2 cellular contexts compared by ENCODE assay signal in the genomic region with DNA sequence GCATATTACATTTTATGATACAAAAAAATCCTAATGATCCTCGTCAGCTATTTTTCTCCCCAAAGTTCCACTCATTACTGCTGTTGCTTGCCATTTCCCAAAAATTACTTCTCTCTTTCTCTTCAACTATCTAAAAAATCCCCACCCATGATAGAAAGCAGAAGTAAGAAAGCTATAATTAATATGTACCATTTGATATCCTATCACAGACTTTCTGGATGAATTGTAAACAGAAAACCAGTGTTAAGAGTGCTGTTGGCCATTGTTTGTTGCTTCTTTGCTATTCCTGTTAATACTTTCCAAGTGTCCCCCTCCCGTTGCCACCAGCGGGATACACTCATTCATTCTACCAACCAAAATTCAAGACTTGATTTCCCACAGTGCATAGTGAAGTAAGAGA.
TF ChIP-seq lines count a peak whose summit lies in the region.

No MANE protein-coding gene starts in this region.

TF ChIP-seq in GM12891, 5 proteins besides CTCF, POLR2A, EP300 and RAD21:
- TF ChIP-seq POU2F2 (IDR thresholded peaks at IDR 0.05; ENCODE audit: low read depth, low read length): no peak
- TF ChIP-seq SPI1 (IDR thresholded peaks at IDR 0.05; ENCODE audit: low read depth, low read length): peak; percentile 35; the same call in 1 of the 2 replicates
- TF ChIP-seq POLR2AphosphoS5 (IDR thresholded peaks at IDR 0.05; ENCODE audit: low read depth, low read length): no peak
- no peak for TF ChIP-seq TAF1 (IDR thresholded peaks at IDR 0.05; ENCODE audit: low read depth, low read length)
- no peak for TF ChIP-seq PAX5 (IDR thresholded peaks at IDR 0.05; ENCODE audit: insufficient read depth, low read length, severe bottlenecking)

TF ChIP-seq in GM12878, 131 proteins besides CTCF, POLR2A, EP300 and RAD21 (continues in another document):
- 0 out of 2 replicates have a peak, but pooled peaks have one; percentile 14 for TF ChIP-seq MEF2A (IDR thresholded peaks at IDR 0.05; ENCODE audit: insufficient read depth, low read depth, low read length)
- 0 out of 2 replicates have a peak, but pooled peaks have one; percentile 7 for TF ChIP-seq NBN (IDR thresholded peaks at IDR 0.05)
- 0 out of 2 replicates have a peak, but pooled peaks have one; percentile 5 for TF ChIP-seq CREM (IDR thresholded peaks at IDR 0.05; ENCODE audit: low read depth)
- TF ChIP-seq IKZF1 (conservative IDR thresholded peaks at IDR 0.05): peak; percentile 27
- no peak for TF ChIP-seq MYC (IDR thresholded peaks at IDR 0.05; ENCODE audit: insufficient read depth, insufficient read length, insufficient replicate concordance, low read length, severe bottlenecking)
- TF ChIP-seq, protein P1, sequence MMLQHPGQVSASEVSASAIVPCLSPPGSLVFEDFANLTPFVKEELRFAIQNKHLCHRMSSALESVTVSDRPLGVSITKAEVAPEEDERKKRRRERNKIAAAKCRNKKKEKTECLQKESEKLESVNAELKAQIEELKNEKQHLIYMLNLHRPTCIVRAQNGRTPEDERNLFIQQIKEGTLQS (IDR thresholded peaks at IDR 0.05; ENCODE audit: borderline replicate concordance, extremely low read depth, low read depth, low read length): no peak
- peak; percentile 49; the same call in 1 of the 2 replicates for TF ChIP-seq JUNB (IDR thresholded peaks at IDR 0.05)
- no peak for TF ChIP-seq GABPA (IDR thresholded peaks at IDR 0.05; ENCODE audit: low read depth)
- TF ChIP-seq IKZF2 (IDR thresholded peaks at IDR 0.05): peak; percentile 84 to 90; a peak in 3 of 4 replicates
- no peak for TF ChIP-seq BRCA1 (IDR thresholded peaks at IDR 0.05; ENCODE audit: low read depth, low read length)
- TF ChIP-seq, protein P2, sequence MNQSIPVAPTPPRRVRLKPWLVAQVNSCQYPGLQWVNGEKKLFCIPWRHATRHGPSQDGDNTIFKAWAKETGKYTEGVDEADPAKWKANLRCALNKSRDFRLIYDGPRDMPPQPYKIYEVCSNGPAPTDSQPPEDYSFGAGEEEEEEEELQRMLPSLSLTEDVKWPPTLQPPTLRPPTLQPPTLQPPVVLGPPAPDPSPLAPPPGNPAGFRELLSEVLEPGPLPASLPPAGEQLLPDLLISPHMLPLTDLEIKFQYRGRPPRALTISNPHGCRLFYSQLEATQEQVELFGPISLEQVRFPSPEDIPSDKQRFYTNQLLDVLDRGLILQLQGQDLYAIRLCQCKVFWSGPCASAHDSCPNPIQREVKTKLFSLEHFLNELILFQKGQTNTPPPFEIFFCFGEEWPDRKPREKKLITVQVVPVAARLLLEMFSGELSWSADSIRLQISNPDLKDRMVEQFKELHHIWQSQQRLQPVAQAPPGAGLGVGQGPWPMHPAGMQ (IDR thresholded peaks at IDR 0.05; ENCODE audit: borderline replicate concordance): no peak
- TF ChIP-seq SREBF1 (IDR thresholded peaks at IDR 0.05; ENCODE audit: low read length): no peak
- TF ChIP-seq BACH1 (IDR thresholded peaks at IDR 0.05; ENCODE audit: borderline replicate concordance): peak; percentile 29; the same call in 1 of the 2 replicates
- TF ChIP-seq SP1 (IDR thresholded peaks at IDR 0.05; ENCODE audit: low read depth, low read length): no peak
- no peak for TF ChIP-seq KAT2A (conservative IDR thresholded peaks at IDR 0.05; ENCODE audit: control insufficient read depth, low read depth, low read length)
- no peak for TF ChIP-seq EZH2 (IDR thresholded peaks at IDR 0.05; ENCODE audit: borderline replicate concordance, control insufficient read depth, low read depth, low read length)
- TF ChIP-seq ZNF217 (IDR thresholded peaks at IDR 0.05): peak; percentile 63; the same call in 1 of the 2 replicates
- TF ChIP-seq RCOR1 (conservative IDR thresholded peaks at IDR 0.05; ENCODE audit: low read depth, low read length): 0 out of 2 replicates have a peak, but pooled peaks have one; percentile 35
- TF ChIP-seq HDGF (IDR thresholded peaks at IDR 0.05): no peak
- TF ChIP-seq MTA2 (IDR thresholded peaks at IDR 0.05; ENCODE audit: low read depth): peak; percentile 88
- TF ChIP-seq ZNF592 (IDR thresholded peaks at IDR 0.05): no peak
- no peak for TF ChIP-seq RUNX3 (IDR thresholded peaks at IDR 0.05; ENCODE audit: low read length)
- 0 out of 2 replicates have a peak, but pooled peaks have one; percentile 9 for TF ChIP-seq ZBTB40 (IDR thresholded peaks at IDR 0.05; ENCODE audit: borderline replicate concordance)
- no peak for TF ChIP-seq USF1 (IDR thresholded peaks at IDR 0.05; ENCODE audit: borderline replicate concordance, extremely low read length, insufficient read depth, low read depth, low read length)
- peak; percentile 19 for TF ChIP-seq MEF2B (IDR thresholded peaks at IDR 0.05; ENCODE audit: partially characterized antibody, poor library complexity, severe bottlenecking)
- no peak for TF ChIP-seq SIX5 (IDR thresholded peaks at IDR 0.05; ENCODE audit: low read depth, low read length, severe bottlenecking)
- TF ChIP-seq FOS (IDR thresholded peaks at IDR 0.05; ENCODE audit: borderline replicate concordance, extremely low read depth, insufficient read length): no peak
- 0 out of 2 replicates have a peak, but pooled peaks have one; percentile 42 for TF ChIP-seq ZNF24 (IDR thresholded peaks at IDR 0.05)
- no peak for TF ChIP-seq HDAC6 (IDR thresholded peaks at IDR 0.05; ENCODE audit: unreplicated experiment)
- no peak for TF ChIP-seq TCF3 (IDR thresholded peaks at IDR 0.05; ENCODE audit: borderline replicate concordance, insufficient read depth, low read depth, low read length)
- no peak for TF ChIP-seq ZSCAN29 (IDR thresholded peaks at IDR 0.05)
- peak; percentile 88; the same call in 1 of the 2 replicates for TF ChIP-seq STAT3 (IDR thresholded peaks at IDR 0.05; ENCODE audit: low read depth, low read length)
- TF ChIP-seq HDAC2 (IDR thresholded peaks at IDR 0.05): no peak
- TF ChIP-seq, protein P3, sequence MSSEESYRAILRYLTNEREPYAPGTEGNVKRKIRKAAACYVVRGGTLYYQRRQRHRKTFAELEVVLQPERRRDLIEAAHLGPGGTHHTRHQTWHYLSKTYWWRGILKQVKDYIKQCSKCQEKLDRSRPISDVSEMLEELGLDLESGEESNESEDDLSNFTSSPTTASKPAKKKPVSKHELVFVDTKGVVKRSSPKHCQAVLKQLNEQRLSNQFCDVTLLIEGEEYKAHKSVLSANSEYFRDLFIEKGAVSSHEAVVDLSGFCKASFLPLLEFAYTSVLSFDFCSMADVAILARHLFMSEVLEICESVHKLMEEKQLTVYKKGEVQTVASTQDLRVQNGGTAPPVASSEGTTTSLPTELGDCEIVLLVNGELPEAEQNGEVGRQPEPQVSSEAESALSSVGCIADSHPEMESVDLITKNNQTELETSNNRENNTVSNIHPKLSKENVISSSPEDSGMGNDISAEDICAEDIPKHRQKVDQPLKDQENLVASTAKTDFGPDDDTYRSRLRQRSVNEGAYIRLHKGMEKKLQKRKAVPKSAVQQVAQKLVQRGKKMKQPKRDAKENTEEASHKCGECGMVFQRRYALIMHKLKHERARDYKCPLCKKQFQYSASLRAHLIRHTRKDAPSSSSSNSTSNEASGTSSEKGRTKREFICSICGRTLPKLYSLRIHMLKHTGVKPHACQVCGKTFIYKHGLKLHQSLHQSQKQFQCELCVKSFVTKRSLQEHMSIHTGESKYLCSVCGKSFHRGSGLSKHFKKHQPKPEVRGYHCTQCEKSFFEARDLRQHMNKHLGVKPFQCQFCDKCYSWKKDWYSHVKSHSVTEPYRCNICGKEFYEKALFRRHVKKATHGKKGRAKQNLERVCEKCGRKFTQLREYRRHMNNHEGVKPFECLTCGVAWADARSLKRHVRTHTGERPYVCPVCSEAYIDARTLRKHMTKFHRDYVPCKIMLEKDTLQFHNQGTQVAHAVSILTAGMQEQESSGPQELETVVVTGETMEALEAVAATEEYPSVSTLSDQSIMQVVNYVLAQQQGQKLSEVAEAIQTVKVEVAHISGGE (CRISPR knock-in tag; IDR thresholded peaks at IDR 0.05): no peak
- TF ChIP-seq SMAD1 (IDR thresholded peaks at IDR 0.05; ENCODE audit: low read depth, partially characterized antibody): no peak
- TF ChIP-seq SREBF2 (IDR thresholded peaks at IDR 0.05; ENCODE audit: low read length): no peak
- TF ChIP-seq ZBTB33 (IDR thresholded peaks at IDR 0.05): no peak
- peak; percentile 50 for TF ChIP-seq BCL11A (IDR thresholded peaks at IDR 0.05; ENCODE audit: low read depth, low read length)
- TF ChIP-seq ZNF207 (IDR thresholded peaks at IDR 0.05; ENCODE audit: borderline replicate concordance): no peak
- TF ChIP-seq SKIL (IDR thresholded peaks at IDR 0.05; ENCODE audit: low read depth, poor library complexity, severe bottlenecking): peak; percentile 54
